In the genomic region with DNA sequence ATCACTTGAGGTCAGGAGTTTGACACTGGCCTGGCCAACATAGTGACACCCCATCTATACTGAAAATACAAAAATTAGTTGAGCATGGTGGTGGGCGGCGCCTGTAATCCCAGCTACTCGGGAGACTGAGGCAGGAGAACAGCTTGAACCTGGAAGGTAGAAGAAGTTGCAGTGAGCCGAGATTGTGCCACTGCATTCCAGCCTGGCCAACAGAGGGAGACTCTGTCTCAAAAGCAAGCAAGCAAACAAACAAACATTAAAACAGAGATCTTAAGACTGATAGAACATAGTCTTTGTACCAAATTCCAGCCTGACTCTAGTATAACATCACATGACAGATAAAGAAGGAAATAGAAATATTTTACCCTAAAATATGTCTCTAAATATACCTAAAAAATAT, we compare ENCODE assay signal across 1 cellular context.
TF ChIP-seq lines count a peak whose summit lies in the region.

No MANE protein-coding gene starts in this region.

TF ChIP-seq in HCT116, 20 proteins besides CTCF, POLR2A, EP300 and RAD21 (continued from another document):
- TF ChIP-seq, protein P1, sequence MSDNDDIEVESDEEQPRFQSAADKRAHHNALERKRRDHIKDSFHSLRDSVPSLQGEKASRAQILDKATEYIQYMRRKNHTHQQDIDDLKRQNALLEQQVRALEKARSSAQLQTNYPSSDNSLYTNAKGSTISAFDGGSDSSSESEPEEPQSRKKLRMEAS (IDR thresholded peaks at IDR 0.05) = no peak
- TF ChIP-seq FOSL1 (IDR thresholded peaks at IDR 0.05; ENCODE audit: low read depth) = no peak
- TF ChIP-seq, protein P2, sequence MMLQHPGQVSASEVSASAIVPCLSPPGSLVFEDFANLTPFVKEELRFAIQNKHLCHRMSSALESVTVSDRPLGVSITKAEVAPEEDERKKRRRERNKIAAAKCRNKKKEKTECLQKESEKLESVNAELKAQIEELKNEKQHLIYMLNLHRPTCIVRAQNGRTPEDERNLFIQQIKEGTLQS (IDR thresholded peaks at IDR 0.05) = no peak
- TF ChIP-seq JUND (IDR thresholded peaks at IDR 0.05) = no peak
- no peak for TF ChIP-seq POLR2AphosphoS5 (IDR thresholded peaks at IDR 0.05; ENCODE audit: low read depth, low read length)
- TF ChIP-seq CBX3 (IDR thresholded peaks at IDR 0.05; ENCODE audit: low read depth) = no peak
- no peak for TF ChIP-seq EGR1 (IDR thresholded peaks at IDR 0.05; ENCODE audit: low read depth)
- TF ChIP-seq CEBPB (IDR thresholded peaks at IDR 0.05; ENCODE audit: low read depth) = no peak
